Comparison of ENCODE assay signal across 21 cellular contexts in genomic region chr6:125232466-125232865, GRCh38.
DNase-seq lines count a peak whose midpoint lies in the region; TF ChIP-seq lines count a peak whose summit lies in the region.
"Had no signal": no experiment of that assay in that cellular context is flagged by ENCODE, and none has a peak within 500 bp of the region (broad histone marks: within the 10 kb centered on the region; RNA-seq: fewer than 3 reads in every experiment).

No MANE protein-coding gene starts in this region.

- peaks cover 33 to 42% (median 33%) of the 10 kb centered on the region in 3 donors for H3K4me1 ChIP-seq in skeletal muscle tissue (ENCODE audit: control insufficient read depth in 3 of 3, insufficient read depth in 3 of 3, low read length in 3 of 3)
- H3K4me1 ChIP-seq: BE2C had no signal

- H3K9me3 ChIP-seq in skeletal muscle tissue (ENCODE audit: control insufficient read depth in 3 of 3, low read length in 3 of 3) = no peaks in the 10 kb centered on the region
- H3K9me3 ChIP-seq: BE2C, transverse colon had no signal

- intact Hi-C loops in head of caudate nucleus (cut with DNase I) = no loop called here

- H3K27ac ChIP-seq in skeletal muscle tissue (ENCODE audit: low read depth, low read length) = peak overlapping the region; percentile 43
- H3K27ac ChIP-seq: transverse colon had no signal

- no peak overlapping the region for H3K9ac ChIP-seq in skeletal muscle tissue (ENCODE audit: low read depth in 1 of 3, low read length in 3 of 3)

- no peak for TF ChIP-seq CTCF in cardiac fibroblast (IDR thresholded peaks at IDR 0.05; ENCODE audit: low read depth, low read length)

- H3K27me3 ChIP-seq in skeletal muscle tissue (ENCODE audit: control insufficient read depth in 3 of 3, insufficient read depth in 3 of 3, low read length in 3 of 3) = no peaks in the 10 kb centered on the region
- H3K27me3 ChIP-seq: BE2C, transverse colon had no signal

- H3K36me3 ChIP-seq in skeletal muscle tissue (ENCODE audit: control insufficient read depth in 3 of 3, insufficient read depth in 3 of 3, low read length in 3 of 3) = no peaks in the 10 kb centered on the region
- H3K36me3 ChIP-seq: BE2C, transverse colon had no signal

- DNase-seq in HCEC 1CT (peak; percentile 27), cardiac fibroblast (ENCODE audit: low read depth in 2 of 2) (peak; percentile 22 to 32), iris pigment epithelial cell (ENCODE audit: low read depth) (peak; percentile 53), head of caudate nucleus (no peak), AG08395 (ENCODE audit: low spot score) (no peak), kidney tubule cell (ENCODE audit: low spot score) (no peak)
- DNase-seq: activated CD8-positive, alpha-beta memory T cell treated with anti-CD3 and anti-CD28 coated beads for 24 hours; activated naive CD4-positive, alpha-beta T cell treated with anti-CD3 and anti-CD28 coated beads, Interleukin-2, amount 10 ng/mL, durations not matched to agents 7 days and 5 days; activated T-cell treated with anti-CD3 and anti-CD28 coated beads, Interleukin-2, amount 50 U/mL, for 72 hours; BE2C; Calu3; foreskin melanocyte; MM.1S; naive thymus-derived CD8-positive, alpha-beta T cell; NCI-H2171 treated with DMSO at 0.1 percent for 48 hours; NCI-H526; posterior cingulate gyrus; Right ventricle myocardium superior; small intestine; transverse colon had no signal

- H3K4me3 ChIP-seq in cardiac fibroblast (replicated peaks in 1 of 2; ENCODE audit: low read depth in 2 of 2, low read length in 2 of 2) (no peak overlapping the region), skeletal muscle tissue (ENCODE audit: low read length in 3 of 3) (no peak overlapping the region)
- H3K4me3 ChIP-seq: transverse colon had no signal

Comparison
In these comparisons a context has a peak if more than half of its experiments do, and no peak if none do; other contexts are left out.
1. DNase-seq: peak in HCEC 1CT (single experiment), cardiac fibroblast (2 of 2) and iris pigment epithelial cell (single experiment); none in head of caudate nucleus (0 of 42), AG08395 (single experiment) and kidney tubule cell (single experiment).